8 cellular contexts compared by ENCODE assay signal in the genomic region with DNA sequence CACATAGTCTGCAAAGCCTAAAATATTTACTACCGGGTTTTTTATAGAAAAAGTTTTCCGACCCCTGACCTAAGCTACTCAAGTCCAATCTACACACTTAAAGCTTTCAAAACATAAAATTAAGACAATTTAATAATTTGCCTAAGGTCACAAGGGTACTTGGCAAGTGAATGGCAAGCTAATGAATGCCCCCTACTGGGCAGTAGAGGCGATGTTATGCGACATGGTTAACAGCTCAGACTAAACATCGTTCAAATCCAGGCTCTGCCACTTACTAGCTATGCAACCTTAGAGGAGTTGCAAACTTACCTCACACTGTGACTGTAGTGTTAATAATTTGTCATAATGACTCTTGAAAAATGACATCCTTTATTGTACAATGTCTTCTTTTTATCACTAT.
DNase-seq lines count a peak whose midpoint lies in the region; ATAC-seq and TF ChIP-seq lines count a peak whose summit lies in the region.

No MANE protein-coding gene starts in this region.

- in situ Hi-C loops in mammary epithelial cell (cut with MboI; ENCODE audit: low sequenced_read_pairs in 2 of 2), result no loop called here

- CTCF ChIA-PET in AG04450 (lab: Charles Lee) (interaction anchor here (0.7 to 3.3 kb wide), 7 partner anchors 9 to 794 kb away, joined by 3 to 19 read pairs (median 4); no protein-coding TSS in a partner anchor), mammary epithelial cell (lab: Charles Lee; ENCODE audit: low non-redundant PET) (interaction anchor here (0.7 to 1.0 kb wide), 3 partner anchors 285 to 484 kb away, joined by 4 to 7 read pairs (median 6); no protein-coding TSS in a partner anchor)

- DNase-seq in AG04450 (ENCODE audit: low read depth, low spot score) (no peak), GM23338 (ENCODE audit: low spot score) (peak; percentile 81), NCI-H524 treated with DMSO at 0.1 percent for 48 hours (lab: John Stamatoyannopoulos, UW) (peak; percentile 5), mammary epithelial cell (peak; percentile 24), lower lobe of right lung (no peak)

- H2AFZ ChIP-seq in GM23338 (no peak overlapping the region), mammary epithelial cell (ENCODE audit: low read depth, low read length) (no peak overlapping the region)

- POLR2A ChIA-PET in AG04450 (lab: Yijun Ruan, JAX), result no interaction called here

- H4K20me1 ChIP-seq in GM23338 (replicated peaks; ENCODE audit: insufficient read depth) (no peaks in the 10 kb centered on the region), mammary epithelial cell (ENCODE audit: insufficient read depth, low read length) (no peaks in the 10 kb centered on the region)

- 82% methylated on average over 5 of the region's 5 CpGs for WGBS in mammary epithelial cell (ENCODE audit: low coverage, missing lambda C conversion rate)

- H3K79me2 ChIP-seq in GM23338 (replicated peaks; ENCODE audit: insufficient read depth), result no peaks in the 10 kb centered on the region
- no peaks in the 10 kb centered on the region for H3K79me2 ChIP-seq in mammary epithelial cell (ENCODE audit: insufficient read depth, low read length)

- H3K9me3 Mint-ChIP-seq in GM23338, result peaks cover 8% of the 10 kb centered on the region

- H3K36me3 Mint-ChIP-seq in GM23338 (ENCODE audit: low read depth), result peaks cover under 1% of the 10 kb centered on the region; the same call in 2 of the 3 replicates

- H3K36me3 ChIP-seq in GM23338 (ENCODE audit: insufficient read depth) (no peaks in the 10 kb centered on the region), mammary epithelial cell (ENCODE audit: insufficient read depth, low read length) (no peaks in the 10 kb centered on the region), lower lobe of right lung (no peaks in the 10 kb centered on the region)

- H3K4me3 Mint-ChIP-seq in GM23338, result no peak overlapping the region

- H3K27me3 Mint-ChIP-seq in GM23338 (ENCODE audit: insufficient read depth, low read depth, poor library complexity), result no peaks in the 10 kb centered on the region

- no peaks in the 10 kb centered on the region for H3F3A ChIP-seq in GM23338 (replicated peaks; ENCODE audit: low read depth)

- ATAC-seq in GM23338 (peak; percentile 87), lower lobe of right lung (peak; percentile 59 to 66), GM21526 (IDR thresholded peaks at IDR 0.05; ENCODE audit: low FRiP score, unreplicated experiment) (no peak), GM19023 (IDR thresholded peaks at IDR 0.05; ENCODE audit: unreplicated experiment) (no peak), HG02610 (IDR thresholded peaks at IDR 0.05; ENCODE audit: unreplicated experiment) (no peak)

- no peak overlapping the region for H3K9ac ChIP-seq in mammary epithelial cell (ENCODE audit: insufficient read depth, low read length)

- dilution Hi-C loops in mammary epithelial cell (cut with HindIII; ENCODE audit: low sequenced_read_pairs), result no loop called here

- peaks cover 13% of the 10 kb centered on the region for H3K9me2 ChIP-seq in GM23338 (ENCODE audit: insufficient read depth)

- H3K4me3 ChIP-seq in AG04450 (ENCODE audit: low read depth, low read length), result no peak overlapping the region
- H3K4me3 ChIP-seq in GM23338, result no peak overlapping the region
- no peak overlapping the region for H3K4me3 ChIP-seq in mammary epithelial cell (replicated peaks in 1 of 3; ENCODE audit: insufficient read depth in 1 of 3, low read depth in 2 of 3, low read length in 3 of 3)
- no peak overlapping the region for H3K4me3 ChIP-seq in lower lobe of right lung

- H3K27ac Mint-ChIP-seq in GM23338, result no peak overlapping the region

- peak; percentile 47 for TF ChIP-seq CTCF in AG04450 (IDR thresholded peaks at IDR 0.05; ENCODE audit: low read depth, low read length)
- TF ChIP-seq CTCF in GM23338 (conservative IDR thresholded peaks at IDR 0.05; ENCODE audit: low read depth in 2 of 2), result peak; percentile 81 to 87
- TF ChIP-seq CTCF in mammary epithelial cell (conservative IDR thresholded peaks at IDR 0.05 in 1 of 2, IDR thresholded peaks at IDR 0.05 in 1 of 2; ENCODE audit: extremely low read depth in 1 of 2, insufficient read depth in 1 of 2, low read depth in 1 of 2, low read length in 2 of 2), result peak; percentile 58 to 78
- TF ChIP-seq CTCF in lower lobe of right lung (IDR thresholded peaks at IDR 0.05), result peak; percentile 57

- intact Hi-C loops in mammary epithelial cell (cut with micrococcal nuclease), result loop anchor here (1.0 to 5.0 kb wide), 3 partner anchors 484 to 788 kb away; no protein-coding TSS in a partner anchor
- intact Hi-C loops in lower lobe of right lung (cut with DNase I), result no loop called here

- no TSS peak for BruUV-seq in mammary epithelial cell (replicated peaks; lab: Mats Ljungman, UMichigan)

- no peaks in the 10 kb centered on the region for H3K4me1 ChIP-seq in GM23338 (ENCODE audit: insufficient read depth)
- no peaks in the 10 kb centered on the region for H3K4me1 ChIP-seq in mammary epithelial cell (ENCODE audit: insufficient read depth, low read length)
- H3K4me1 ChIP-seq in lower lobe of right lung, result no peaks in the 10 kb centered on the region

- no peaks in the 10 kb centered on the region for H3K9me3 ChIP-seq in AG04450 (ENCODE audit: control insufficient read depth, insufficient read depth, low read length)
- no peaks in the 10 kb centered on the region for H3K9me3 ChIP-seq in mammary epithelial cell (replicated peaks; ENCODE audit: insufficient read depth, low read length)
- H3K9me3 ChIP-seq in lower lobe of right lung, result no peaks in the 10 kb centered on the region

- no peak overlapping the region for H3K4me2 ChIP-seq in GM23338
- no peak overlapping the region for H3K4me2 ChIP-seq in mammary epithelial cell (ENCODE audit: insufficient read depth, low read depth, low read length)

- H3K27me3 ChIP-seq in AG04450 (ENCODE audit: control insufficient read depth, insufficient read depth, low read length), result no peaks in the 10 kb centered on the region
- no peaks in the 10 kb centered on the region for H3K27me3 ChIP-seq in GM23338 (ENCODE audit: insufficient read depth)
- no peaks in the 10 kb centered on the region for H3K27me3 ChIP-seq in mammary epithelial cell (ENCODE audit: insufficient read depth, low read length)
- H3K27me3 ChIP-seq in lower lobe of right lung (ENCODE audit: low read depth), result no peaks in the 10 kb centered on the region

- no peaks in the 10 kb centered on the region for H3K4me1 Mint-ChIP-seq in GM23338

- no peak overlapping the region for H3K27ac ChIP-seq in AG04450 (ENCODE audit: low read depth, low read length)
- H3K27ac ChIP-seq in GM23338 (ENCODE audit: low read depth), result no peak overlapping the region
- H3K27ac ChIP-seq in mammary epithelial cell (ENCODE audit: insufficient read depth, low read depth, low read length), result no peak overlapping the region
- no peak overlapping the region for H3K27ac ChIP-seq in lower lobe of right lung

TF ChIP-seq in GM23338, 12 proteins besides CTCF, POLR2A, EP300 and RAD21:
- TF ChIP-seq EZH2phosphoT487 (IDR thresholded peaks at IDR 0.05; ENCODE audit: unreplicated experiment), result no peak
- TF ChIP-seq, protein P1, sequence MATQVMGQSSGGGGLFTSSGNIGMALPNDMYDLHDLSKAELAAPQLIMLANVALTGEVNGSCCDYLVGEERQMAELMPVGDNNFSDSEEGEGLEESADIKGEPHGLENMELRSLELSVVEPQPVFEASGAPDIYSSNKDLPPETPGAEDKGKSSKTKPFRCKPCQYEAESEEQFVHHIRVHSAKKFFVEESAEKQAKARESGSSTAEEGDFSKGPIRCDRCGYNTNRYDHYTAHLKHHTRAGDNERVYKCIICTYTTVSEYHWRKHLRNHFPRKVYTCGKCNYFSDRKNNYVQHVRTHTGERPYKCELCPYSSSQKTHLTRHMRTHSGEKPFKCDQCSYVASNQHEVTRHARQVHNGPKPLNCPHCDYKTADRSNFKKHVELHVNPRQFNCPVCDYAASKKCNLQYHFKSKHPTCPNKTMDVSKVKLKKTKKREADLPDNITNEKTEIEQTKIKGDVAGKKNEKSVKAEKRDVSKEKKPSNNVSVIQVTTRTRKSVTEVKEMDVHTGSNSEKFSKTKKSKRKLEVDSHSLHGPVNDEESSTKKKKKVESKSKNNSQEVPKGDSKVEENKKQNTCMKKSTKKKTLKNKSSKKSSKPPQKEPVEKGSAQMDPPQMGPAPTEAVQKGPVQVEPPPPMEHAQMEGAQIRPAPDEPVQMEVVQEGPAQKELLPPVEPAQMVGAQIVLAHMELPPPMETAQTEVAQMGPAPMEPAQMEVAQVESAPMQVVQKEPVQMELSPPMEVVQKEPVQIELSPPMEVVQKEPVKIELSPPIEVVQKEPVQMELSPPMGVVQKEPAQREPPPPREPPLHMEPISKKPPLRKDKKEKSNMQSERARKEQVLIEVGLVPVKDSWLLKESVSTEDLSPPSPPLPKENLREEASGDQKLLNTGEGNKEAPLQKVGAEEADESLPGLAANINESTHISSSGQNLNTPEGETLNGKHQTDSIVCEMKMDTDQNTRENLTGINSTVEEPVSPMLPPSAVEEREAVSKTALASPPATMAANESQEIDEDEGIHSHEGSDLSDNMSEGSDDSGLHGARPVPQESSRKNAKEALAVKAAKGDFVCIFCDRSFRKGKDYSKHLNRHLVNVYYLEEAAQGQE (IDR thresholded peaks at IDR 0.05; ENCODE audit: unreplicated experiment), result no peak
- TF ChIP-seq NANOG (IDR thresholded peaks at IDR 0.05; ENCODE audit: borderline replicate concordance), result no peak
- no peak for TF ChIP-seq ETS1 (IDR thresholded peaks at IDR 0.05)
- no peak for TF ChIP-seq STAT1 (IDR thresholded peaks at IDR 0.05; ENCODE audit: unreplicated experiment)
TF ChIP-seq in GM23338: peak in this region for 0.

Comparison
In these comparisons a context has a peak if more than half of its experiments do, and no peak if none do; other contexts are left out.
1. DNase-seq: peak in GM23338 (single experiment), NCI-H524 treated with DMSO at 0.1 percent for 48 hours (single experiment) and mammary epithelial cell (single experiment); none in AG04450 (single experiment) and lower lobe of right lung (single experiment).
2. ATAC-seq: peak in GM23338 (single experiment) and lower lobe of right lung (2 of 2); none in GM21526 (single experiment), GM19023 (single experiment) and HG02610 (single experiment).
3. Peak in every context shown above with its lines, with median percentiles within 50 percentile points of each other: CTCF ChIP-seq.